13 cellular contexts compared by ENCODE assay signal in the genomic region with DNA sequence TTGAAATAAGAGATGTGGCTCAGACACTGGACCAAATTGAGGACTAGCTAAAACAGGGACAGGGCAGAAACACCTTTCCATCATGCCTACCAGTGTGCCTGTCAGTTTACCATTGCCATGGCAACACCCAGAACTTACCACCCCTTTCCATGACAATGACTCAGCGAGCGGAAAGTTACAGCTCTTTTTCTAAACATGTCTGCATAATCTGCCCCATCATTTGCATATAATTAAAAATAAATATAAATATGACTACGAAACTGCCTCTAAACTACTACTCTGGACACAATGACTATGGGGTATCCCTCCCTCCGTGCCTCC.
DNase-seq lines count a peak whose midpoint lies in the region; ATAC-seq and TF ChIP-seq lines count a peak whose summit lies in the region.
"Had no signal": no experiment of that assay in that cellular context is flagged by ENCODE, and none has a peak within 500 bp of the region (broad histone marks: within the 10 kb centered on the region; RNA-seq: fewer than 3 reads in every experiment).

No MANE protein-coding gene starts in this region.

- H3K4me3 ChIP-seq in MG63: no peak overlapping the region
- H3K4me3 ChIP-seq: adrenal gland had no signal

- peak overlapping the region; percentile 62 for H3K27ac Mint-ChIP-seq in HFFc6
- no peak overlapping the region for H3K27ac Mint-ChIP-seq in activated T-cell treated with anti-CD3 and anti-CD28 coated beads, Interleukin-2, amount 50 U/mL, for 72 hours

- peaks cover 7% of the 10 kb centered on the region for H3K27me3 Mint-ChIP-seq in HFFc6 (ENCODE audit: insufficient read depth)
- H3K27me3 Mint-ChIP-seq in activated T-cell treated with anti-CD3 and anti-CD28 coated beads, Interleukin-2, amount 50 U/mL, for 72 hours (ENCODE audit: low read depth): no peaks in the 10 kb centered on the region
- H3K27me3 Mint-ChIP-seq: stimulated activated memory B cell treated with anti-CD40 and anti-IgM and Interleukin-4, amounts not matched to agents 10 μg/mL and 1 μg/mL and 100 μg/mL, for 72 hours had no signal

- no peaks in the 10 kb centered on the region for H3K27me3 ChIP-seq in MG63
- H3K27me3 ChIP-seq: adrenal gland had no signal

- no peaks in the 10 kb centered on the region for H3K9me3 ChIP-seq in MG63
- H3K9me3 ChIP-seq: adrenal gland had no signal

- ATAC-seq in activated T-cell treated with anti-CD3 and anti-CD28 coated beads, Interleukin-2, amount 50 U/mL, for 72 hours (replicated peaks in 1 of 2): no peak
- no peak for ATAC-seq in GM21526 (IDR thresholded peaks at IDR 0.05; ENCODE audit: low FRiP score, unreplicated experiment)
- ATAC-seq: right cardiac atrium; stimulated activated memory B cell treated with anti-CD40 and anti-IgM and Interleukin-4, amounts not matched to agents 10 μg/mL and 1 μg/mL and 100 μg/mL, for 72 hours had no signal

- DNase-seq in CD1c-positive myeloid dendritic cell (ENCODE audit: extremely low spot score) (peak; percentile 31), HFFc6 (peak; percentile 44), iPS-NIHi11 (ENCODE audit: low spot score) (peak; percentile 52), MG63 (no peak), AML-193 (lab: John Stamatoyannopoulos, UW) (no peak), DMS114 treated with DMSO at 0.1 percent for 48 hours (lab: John Stamatoyannopoulos, UW; ENCODE audit: unreplicated experiment) (no peak)
- DNase-seq in activated T-cell treated with anti-CD3 and anti-CD28 coated beads, Interleukin-2, amount 50 U/mL, for 72 hours: peak; percentile 15 to 27
- DNase-seq: DMS79, KG1, right cardiac atrium had no signal

- TF ChIP-seq CTCF in HFFc6 (IDR thresholded peaks at IDR 0.05): no peak

- no peaks in the 10 kb centered on the region for H3K36me3 Mint-ChIP-seq in HFFc6 (ENCODE audit: low read depth)
- H3K36me3 Mint-ChIP-seq in activated T-cell treated with anti-CD3 and anti-CD28 coated beads, Interleukin-2, amount 50 U/mL, for 72 hours (ENCODE audit: insufficient read depth in 2 of 2): no peaks in the 10 kb centered on the region
- H3K36me3 Mint-ChIP-seq: stimulated activated memory B cell treated with anti-CD40 and anti-IgM and Interleukin-4, amounts not matched to agents 10 μg/mL and 1 μg/mL and 100 μg/mL, for 72 hours had no signal

- no peaks in the 10 kb centered on the region for H3K36me3 ChIP-seq in MG63
- H3K36me3 ChIP-seq: adrenal gland had no signal

- H3K4me3 Mint-ChIP-seq in HFFc6: no peak overlapping the region
- H3K4me3 Mint-ChIP-seq in activated T-cell treated with anti-CD3 and anti-CD28 coated beads, Interleukin-2, amount 50 U/mL, for 72 hours: no peak overlapping the region
- H3K4me3 Mint-ChIP-seq: stimulated activated memory B cell treated with anti-CD40 and anti-IgM and Interleukin-4, amounts not matched to agents 10 μg/mL and 1 μg/mL and 100 μg/mL, for 72 hours had no signal

- peaks cover 48% of the 10 kb centered on the region for H3K4me1 Mint-ChIP-seq in HFFc6 (ENCODE audit: low read depth)
- peaks cover 9% of the 10 kb centered on the region for H3K4me1 Mint-ChIP-seq in activated T-cell treated with anti-CD3 and anti-CD28 coated beads, Interleukin-2, amount 50 U/mL, for 72 hours (ENCODE audit: low read depth)

- H3K9me3 Mint-ChIP-seq in HFFc6: no peaks in the 10 kb centered on the region
- H3K9me3 Mint-ChIP-seq in activated T-cell treated with anti-CD3 and anti-CD28 coated beads, Interleukin-2, amount 50 U/mL, for 72 hours: no peaks in the 10 kb centered on the region
- H3K9me3 Mint-ChIP-seq: stimulated activated memory B cell treated with anti-CD40 and anti-IgM and Interleukin-4, amounts not matched to agents 10 μg/mL and 1 μg/mL and 100 μg/mL, for 72 hours had no signal

Comparison
In these comparisons a context has a peak if more than half of its experiments do, and no peak if none do; other contexts are left out.
1. DNase-seq: peak in CD1c-positive myeloid dendritic cell (single experiment), HFFc6 (single experiment), activated T-cell treated with anti-CD3 and anti-CD28 coated beads, Interleukin-2, amount 50 U/mL, for 72 hours (2 of 2) and iPS-NIHi11 (single experiment); none in MG63 (single experiment), AML-193 (0 of 2) and DMS114 treated with DMSO at 0.1 percent for 48 hours (single experiment).